ENCODE assay signal across 8 cellular contexts in the genomic region with DNA sequence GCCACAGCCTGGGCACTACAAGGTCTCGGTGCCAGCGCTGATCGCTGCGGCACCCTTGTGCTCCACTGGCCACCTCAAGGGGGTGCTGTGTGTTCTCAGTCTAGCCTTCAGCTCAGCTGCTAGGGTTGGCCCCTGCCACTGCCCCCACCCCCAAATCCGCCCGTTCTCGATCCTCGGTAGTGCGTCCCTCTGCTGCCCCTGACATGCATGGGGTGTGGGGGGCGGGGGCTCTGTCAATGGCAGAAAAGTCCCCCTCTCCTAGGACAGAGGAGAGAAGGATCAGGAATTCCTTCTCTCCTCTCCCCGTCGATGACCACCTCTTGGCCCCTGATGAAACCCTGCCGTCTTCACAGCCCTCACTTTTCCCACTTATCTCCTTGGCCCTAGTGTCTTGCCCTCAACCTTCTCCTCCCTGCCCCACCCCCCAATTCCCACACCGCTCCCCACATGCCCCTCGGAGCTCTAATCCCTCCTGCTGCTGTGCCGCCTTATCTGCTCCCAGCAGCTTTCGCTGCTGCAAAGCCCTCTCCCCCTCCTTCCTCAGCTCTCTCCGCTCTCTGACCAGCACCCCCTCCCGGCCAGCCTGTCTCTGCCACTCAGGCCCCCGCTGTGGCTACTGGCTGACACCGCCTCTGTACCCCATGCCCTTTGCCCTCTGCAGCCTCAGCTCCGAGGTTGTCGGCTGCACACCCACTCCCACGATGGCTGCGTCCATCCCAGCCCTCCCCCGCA. TPM values are rescaled to one million over a fixed set of nuclear protein-coding genes. Genes with fewer than 3 reads are reported as not detected.
DNase-seq lines count a peak whose midpoint lies in the region; ATAC-seq and TF ChIP-seq lines count a peak whose summit lies in the region.

No MANE protein-coding gene starts in this region.

- peaks cover 3 to 99% of the 10 kb centered on the region in 2 experiments; a peak in 2 of 4 replicates for H3K4me1 ChIP-seq in SK-N-SH (ENCODE audit: control insufficient read depth in 1 of 2, insufficient read depth in 2 of 2, low read depth in 1 of 2, low read length in 1 of 2)

- TF ChIP-seq CTCF in SK-N-SH (IDR thresholded peaks at IDR 0.05) = peak; percentile 76

- peak overlapping the region; percentile 36 to 46; a peak in 3 of 4 replicates for H3K4me3 ChIP-seq in SK-N-SH (ENCODE audit: low read depth in 2 of 2, low read length in 1 of 2)

- no peak overlapping the region for H3K9ac ChIP-seq in SK-N-SH

- no peaks in the 10 kb centered on the region for H4K20me1 ChIP-seq in SK-N-SH (ENCODE audit: insufficient read depth)

- peaks cover 21% of the 10 kb centered on the region for H3K27me3 ChIP-seq in SK-N-SH (ENCODE audit: insufficient read depth)

- CTCF ChIA-PET in SK-N-SH (lab: Yijun Ruan, JAX) = interaction anchor here (0.6 to 62.1 kb wide), 13 partner anchors 5 to 751 kb away, joined by 3 to 2824 read pairs (median 5); partner anchors contain the start of genes ASIC4, CHPF, GMPPA and TMEM198

- WGBS in SK-N-SH (ENCODE audit: low lambda C conversion rate) = 7% methylated on average over 19 of the region's 26 CpGs

- H3K4me2 ChIP-seq in SK-N-SH = peak overlapping the region; percentile 70; the same call in 1 of the 2 replicates

- H3K9me3 ChIP-seq in SK-N-SH = no peaks in the 10 kb centered on the region

- intact Hi-C loops in left ventricle myocardium superior (cut with micrococcal nuclease) = no loop called here

- no peaks in the 10 kb centered on the region for H3K79me2 ChIP-seq in SK-N-SH (ENCODE audit: insufficient read depth)

- DNase-seq in CD1c-positive myeloid dendritic cell (ENCODE audit: extremely low spot score) (peak; percentile 56), HuH-7 (ENCODE audit: low spot score) (peak; percentile 86), SK-N-SH (peak; percentile 83), amniotic epithelial cell (ENCODE audit: low read depth) (peak; percentile 66), left ventricle myocardium superior (peak; percentile 65), renal cortical epithelial cell (ENCODE audit: low read depth) (peak; percentile 29), NCI-H2029 treated with DMSO at 0.1 percent for 48 hours (lab: John Stamatoyannopoulos, UW) (no peak)

- no peaks in the 10 kb centered on the region for H3K9me2 ChIP-seq in SK-N-SH

- peaks cover 0 to 16% of the 10 kb centered on the region in 2 experiments for H3K36me3 ChIP-seq in SK-N-SH (replicated peaks in 1 of 2; ENCODE audit: control insufficient read depth in 1 of 2, insufficient read depth in 2 of 2, low read length in 1 of 2)

- TF ChIP-seq RAD21 in SK-N-SH (IDR thresholded peaks at IDR 0.05; ENCODE audit: low read length) = peak; percentile 77

- no peak overlapping the region for H2AFZ ChIP-seq in SK-N-SH (ENCODE audit: low read depth)

- H3K27ac ChIP-seq in SK-N-SH (ENCODE audit: low read depth in 2 of 2, low read length in 1 of 2) = peak overlapping the region in 1 of 2 experiments; percentile 96; a peak in 2 of 4 replicates

- peak in 1 of 2 experiments; percentile 13; a peak in 1 of 4 replicates for TF ChIP-seq EP300 in SK-N-SH (IDR thresholded peaks at IDR 0.05; ENCODE audit: borderline replicate concordance in 1 of 2, low read depth in 1 of 2, low read length in 1 of 2)

- POLR2A ChIA-PET in SK-N-SH (lab: Yijun Ruan, JAX) = interaction anchor here (0.8 to 13.5 kb wide), 11 partner anchors 10 to 106 kb away, joined by 3 to 210 read pairs (median 5); partner anchors contain the start of genes GMPPA and OBSL1

- no peaks in the 10 kb centered on the region for H3F3A ChIP-seq in SK-N-SH (replicated peaks; ENCODE audit: insufficient read depth)

- peak; percentile 56 for ATAC-seq in GM19372 (IDR thresholded peaks at IDR 0.05; ENCODE audit: low read depth, unreplicated experiment)
- peak; percentile 77 for ATAC-seq in left ventricle myocardium superior

TF ChIP-seq in SK-N-SH, 30 proteins besides CTCF, POLR2A, EP300 and RAD21:
- TF ChIP-seq FOSL2 (IDR thresholded peaks at IDR 0.05; ENCODE audit: borderline replicate concordance, low read depth) (no peak), GATA2 (CRISPR knock-in tag; IDR thresholded peaks at IDR 0.05) (peak; percentile 67; the same call in 1 of the 2 replicates), SMC3 (IDR thresholded peaks at IDR 0.05; ENCODE audit: low read depth, low read length) (peak; percentile 60; the same call in 1 of the 2 replicates), EZH2phosphoT487 (IDR thresholded peaks at IDR 0.05; ENCODE audit: borderline replicate concordance, low read depth) (no peak), MXI1 (IDR thresholded peaks at IDR 0.05; ENCODE audit: low read depth, low read length) (peak; percentile 35; the same call in 1 of the 2 replicates), SIN3A (IDR thresholded peaks at IDR 0.05; ENCODE audit: borderline replicate concordance, low read depth, low read length) (0 out of 2 replicates have a peak, but pooled peaks have one; percentile 31)

RNA-seq across cellular contexts. Expression of gene ASIC4, which starts 4.3 kb away (rescaled TPM):
- polyA plus RNA-seq in SK-N-SH (2012; rRNA removed) = 0.05 and 0.10 TPM in 2 replicates
- 0.04 and 0.30 TPM in 2 replicates for polyA plus RNA-seq in SK-N-SH (2012; cell fraction: cytosol; rRNA removed)
- 0.79 and 1.00 TPM in 2 replicates for polyA plus RNA-seq in SK-N-SH (2012; cell fraction: nucleus; rRNA removed)
- total RNA-seq in left ventricle myocardium superior (not detected), renal cortical epithelial cell (not detected in 2 replicates)

RNA-seq across cellular contexts. Expression of gene GMPPA, which starts 11.3 kb away (rescaled TPM):
- 61.3 and 75.1 TPM in 2 replicates for polyA plus RNA-seq in SK-N-SH (2012; rRNA removed)
- 27.7 and 39.9 TPM in 2 replicates for polyA plus RNA-seq in SK-N-SH (2012; cell fraction: cytosol; rRNA removed)
- polyA plus RNA-seq in SK-N-SH (2012; cell fraction: nucleus; rRNA removed) = 157 and 170 TPM in 2 replicates
- total RNA-seq in left ventricle myocardium superior = 21.6 TPM
- total RNA-seq in renal cortical epithelial cell = 32.0 and 43.2 TPM in 2 replicates

RNA-seq across cellular contexts. Expression of gene CHPF, which starts 33.7 kb away (rescaled TPM):
- polyA plus RNA-seq in SK-N-SH (2012; rRNA removed) = 119 and 141 TPM in 2 replicates
- 65.6 and 129 TPM in 2 replicates for polyA plus RNA-seq in SK-N-SH (2012; cell fraction: cytosol; rRNA removed)
- 113 and 151 TPM in 2 replicates for polyA plus RNA-seq in SK-N-SH (2012; cell fraction: nucleus; rRNA removed)
- total RNA-seq in left ventricle myocardium superior (93.1 TPM), renal cortical epithelial cell (73.8 and 136 TPM in 2 replicates)

RNA-seq across cellular contexts. Expression of gene TMEM198, which starts 33.9 kb away (rescaled TPM):
- 4.7 and 7.0 TPM in 2 replicates for polyA plus RNA-seq in SK-N-SH (2012; rRNA removed)
- polyA plus RNA-seq in SK-N-SH (2012; cell fraction: cytosol; rRNA removed) = 1.0 and 1.7 TPM in 2 replicates
- polyA plus RNA-seq in SK-N-SH (2012; cell fraction: nucleus; rRNA removed) = 43.9 and 63.2 TPM in 2 replicates
- total RNA-seq in left ventricle myocardium superior (1.7 TPM), renal cortical epithelial cell (1.6 and 2.2 TPM in 2 replicates)
